ENCODE assay signal across 2 cellular contexts in the genomic region with DNA sequence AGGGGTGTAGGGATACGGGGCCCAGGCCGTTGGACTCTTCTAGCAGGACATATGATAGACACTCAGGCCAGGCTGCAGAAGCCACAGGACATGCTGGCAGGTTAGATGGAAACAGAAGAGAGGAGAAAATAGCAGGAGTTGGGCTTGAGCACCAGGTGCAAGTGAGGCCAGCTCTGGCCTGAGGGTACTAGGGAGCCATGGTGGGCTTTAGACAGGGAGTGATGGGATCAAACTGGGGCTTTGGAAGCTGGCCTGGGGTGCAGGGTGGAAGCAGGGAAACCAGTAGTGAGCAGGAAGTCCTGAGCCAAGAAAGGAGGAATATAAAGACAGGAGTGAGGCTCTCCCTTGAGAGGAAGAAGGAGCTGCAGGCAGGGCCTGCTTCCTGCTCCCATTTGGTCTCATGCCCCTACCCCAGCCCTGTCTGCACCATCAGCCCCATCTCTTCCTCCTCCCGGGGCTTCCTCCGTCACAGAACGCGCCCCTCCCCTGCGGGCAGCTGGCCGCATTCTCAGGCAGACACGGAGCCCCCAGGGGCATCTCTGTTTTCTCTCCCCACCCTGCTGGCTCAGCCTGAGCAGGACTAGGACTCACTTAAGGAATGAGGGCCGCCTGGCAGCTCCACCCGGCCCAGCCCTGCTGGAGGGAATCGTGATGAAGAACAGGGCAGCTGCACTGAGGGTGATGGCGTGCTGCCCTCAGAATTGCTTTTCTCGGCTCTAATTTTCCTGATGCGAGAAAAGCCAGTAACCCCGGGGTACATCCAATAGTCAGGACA.
TF ChIP-seq lines count a peak whose summit lies in the region.

No MANE protein-coding gene starts in this region.

TF ChIP-seq in GM23338, 12 proteins besides CTCF, POLR2A, EP300 and RAD21:
- TF ChIP-seq, protein P1, sequence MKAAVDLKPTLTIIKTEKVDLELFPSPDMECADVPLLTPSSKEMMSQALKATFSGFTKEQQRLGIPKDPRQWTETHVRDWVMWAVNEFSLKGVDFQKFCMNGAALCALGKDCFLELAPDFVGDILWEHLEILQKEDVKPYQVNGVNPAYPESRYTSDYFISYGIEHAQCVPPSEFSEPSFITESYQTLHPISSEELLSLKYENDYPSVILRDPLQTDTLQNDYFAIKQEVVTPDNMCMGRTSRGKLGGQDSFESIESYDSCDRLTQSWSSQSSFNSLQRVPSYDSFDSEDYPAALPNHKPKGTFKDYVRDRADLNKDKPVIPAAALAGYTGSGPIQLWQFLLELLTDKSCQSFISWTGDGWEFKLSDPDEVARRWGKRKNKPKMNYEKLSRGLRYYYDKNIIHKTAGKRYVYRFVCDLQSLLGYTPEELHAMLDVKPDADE (IDR thresholded peaks at IDR 0.05), result no peak

TF ChIP-seq in H1, 55 proteins besides CTCF, POLR2A, EP300 and RAD21:
- no peak for TF ChIP-seq SRF (IDR thresholded peaks at IDR 0.05; ENCODE audit: low read depth, low read length)
- TF ChIP-seq SAP30 (IDR thresholded peaks at IDR 0.05; ENCODE audit: insufficient read depth, insufficient replicate concordance, low read length), result no peak
- TF ChIP-seq NRF1 (IDR thresholded peaks at IDR 0.05; ENCODE audit: low read depth, low read length), result no peak
- no peak for TF ChIP-seq NANOG (IDR thresholded peaks at IDR 0.05; ENCODE audit: insufficient read depth, low read depth, low read length, poor library complexity, severe bottlenecking)
- TF ChIP-seq KDM1A (IDR thresholded peaks at IDR 0.05; ENCODE audit: borderline replicate concordance, low read length), result peak; percentile 92
